39 cellular contexts compared by ENCODE assay signal in genomic region chr13:102564564-102564963, GRCh38.
"Had no signal": no experiment of that assay in that cellular context is flagged by ENCODE, and none has a peak within 500 bp of the region (broad histone marks: within the 10 kb centered on the region; RNA-seq: fewer than 3 reads in every experiment).

No MANE protein-coding gene starts in this region.

- H3K9me3 Mint-ChIP-seq: activated B cell treated with CpG ODN at 0.5 μM for 24 hours; activated CD4-positive, alpha-beta memory T cell treated with anti-CD3 and anti-CD28 coated beads for 36 hours; activated CD4-positive, alpha-beta T cell treated with anti-CD3 and anti-CD28 coated beads, Interleukin-2, amount 10 ng/mL, durations not matched to agents 24 days and 14 days; activated CD8-positive, alpha-beta T cell treated with anti-CD3 and anti-CD28 coated beads for 36 hours; activated naive CD4-positive, alpha-beta T cell treated with anti-CD3 and anti-CD28 coated beads for 36 hours; activated T-helper 1 cell treated with anti-CD3 and anti-CD28 coated beads, Interleukin-12 subunit alpha, Interleukin-12 subunit beta, Interleukin-2, Interleukin-4 antibody, amounts not matched to agents 30 ng/mL and 10 ng/mL and 1 ng/mL, durations not matched to agents 14 hours and 24 hours and 36 hours; activated T-helper 17 cell treated with anti-CD3 and anti-CD28 coated beads, Interleukin-2, amount 50 U/mL, for 72 hours; central memory CD8-positive, alpha-beta T cell; T-helper 1 cell treated with Interleukin-12 subunit alpha and Interleukin-12 subunit beta and Interleukin-4 antibody, amounts not matched to agents 30 μg/mL and 1 μg/mL, for 36 hours; T-helper 2 cell treated with Interferon-gamma antibody and Interleukin-4, amounts not matched to agents 5 μg/mL and 100 μg/mL, for 36 hours had no signal

- H3K36me3 ChIP-seq: adrenal gland, cardiac muscle cell had no signal

- H3K4me1 ChIP-seq: adrenal gland had no signal

- DNase-seq: activated B cell treated with CpG ODN at 0.5 μM for 24 hours; activated CD4-positive, alpha-beta memory T cell treated with anti-CD3 and anti-CD28 coated beads for 36 hours; activated CD4-positive, alpha-beta T cell treated with anti-CD3 and anti-CD28 coated beads for 4 hours; activated CD4-positive, alpha-beta T cell treated with anti-CD3 and anti-CD28 coated beads, Interleukin-2, amount 10 ng/mL, durations not matched to agents 24 days and 14 days; activated CD4-positive, alpha-beta T cell treated with anti-CD3 and anti-CD28 coated beads, Interleukin-2, amount 50 U/mL, for 1 hour; activated CD4-positive, alpha-beta T cell treated with anti-CD3 and anti-CD28 coated beads, Interleukin-2, amount 50 U/mL, for 4 hours; activated CD4-positive, CD25-positive, alpha-beta regulatory T cell treated with anti-CD3 and anti-CD28 coated beads, Interleukin-2, amount 50 U/mL, for 72 hours; activated CD8-positive, alpha-beta memory T cell treated with anti-CD3 and anti-CD28 coated beads, Interleukin-2, amount 50 U/mL, for 4 hours; activated CD8-positive, alpha-beta T cell treated with anti-CD3 and anti-CD28 coated beads for 36 hours; activated effector memory CD4-positive, alpha-beta T cell treated with anti-CD3 and anti-CD28 coated beads, Interleukin-2, amount 50 U/mL, for 16 hours; activated gamma-delta T cell treated with Interleukin-2 at 50 U/mL for 16 hours; activated naive CD4-positive, alpha-beta T cell; activated naive CD4-positive, alpha-beta T cell treated with anti-CD3 and anti-CD28 coated beads for 36 hours; activated naive CD4-positive, alpha-beta T cell treated with anti-CD3 and anti-CD28 coated beads, Interleukin-2, amount 50 U/mL, for 16 hours; activated naive CD8-positive, alpha-beta T cell treated with anti-CD3 and anti-CD28 coated beads for 36 hours; activated T-cell treated with anti-CD3 and anti-CD28 coated beads for 4 hours; activated T-cell treated with anti-CD3 and anti-CD28 coated beads, Interleukin-2, amount 50 U/mL, for 1 hour; activated T-cell treated with anti-CD3 and anti-CD28 coated beads, Interleukin-2, amount 50 U/mL, for 4 hours; activated T-cell treated with anti-CD3 and anti-CD28 coated beads, Interleukin-2, amount 50 U/mL, for 72 hours; adrenal gland; amniotic stem cell; aorta; caudate nucleus; cerebellar nuclear complex; T-helper 1 cell; T-helper 2 cell; T-helper 9 cell had no signal

- FAIRE-seq: astrocyte, bronchial epithelial cell, TTC549 had no signal

- H3K4me3 Mint-ChIP-seq: activated B cell treated with CpG ODN at 0.5 μM for 24 hours; activated CD4-positive, alpha-beta memory T cell treated with anti-CD3 and anti-CD28 coated beads for 36 hours; activated CD4-positive, alpha-beta T cell treated with anti-CD3 and anti-CD28 coated beads, Interleukin-2, amount 10 ng/mL, durations not matched to agents 24 days and 14 days; activated CD8-positive, alpha-beta T cell treated with anti-CD3 and anti-CD28 coated beads for 36 hours; activated naive CD4-positive, alpha-beta T cell treated with anti-CD3 and anti-CD28 coated beads for 36 hours; activated naive CD8-positive, alpha-beta T cell treated with anti-CD3 and anti-CD28 coated beads for 36 hours; activated T-cell treated with anti-CD3 and anti-CD28 coated beads, Interleukin-2, amount 50 U/mL, for 4 hours; activated T-cell treated with anti-CD3 and anti-CD28 coated beads, Interleukin-2, amount 50 U/mL, for 72 hours; activated T-helper 1 cell treated with anti-CD3 and anti-CD28 coated beads, Interleukin-12 subunit alpha, Interleukin-12 subunit beta, Interleukin-2, Interleukin-4 antibody, amounts not matched to agents 30 ng/mL and 10 ng/mL and 1 ng/mL, durations not matched to agents 14 hours and 24 hours and 36 hours; activated T-helper 17 cell treated with anti-CD3 and anti-CD28 coated beads, Interleukin-2, amount 50 U/mL, for 72 hours; brain; central memory CD8-positive, alpha-beta T cell; T-helper 1 cell treated with Interleukin-12 subunit alpha and Interleukin-12 subunit beta and Interleukin-4 antibody, amounts not matched to agents 30 μg/mL and 1 μg/mL, for 36 hours; T-helper 2 cell treated with Interferon-gamma antibody and Interleukin-4, amounts not matched to agents 5 μg/mL and 100 μg/mL, for 36 hours had no signal

- H3K36me3 Mint-ChIP-seq: activated CD4-positive, alpha-beta memory T cell treated with anti-CD3 and anti-CD28 coated beads for 36 hours; activated naive CD4-positive, alpha-beta T cell treated with anti-CD3 and anti-CD28 coated beads, Interleukin-2, amount 50 U/mL, for 72 hours; activated naive CD8-positive, alpha-beta T cell treated with anti-CD3 and anti-CD28 coated beads for 36 hours; brain had no signal

- H3K4me1 Mint-ChIP-seq: activated B cell treated with CpG ODN at 0.5 μM for 24 hours; activated CD4-positive, alpha-beta T cell treated with anti-CD3 and anti-CD28 coated beads, Interleukin-2, amount 10 ng/mL, durations not matched to agents 24 days and 14 days; activated naive CD8-positive, alpha-beta T cell treated with anti-CD3 and anti-CD28 coated beads for 36 hours; activated T-helper 17 cell treated with anti-CD3 and anti-CD28 coated beads, Interleukin-2, amount 50 U/mL, for 72 hours; central memory CD8-positive, alpha-beta T cell had no signal

- H3K27ac Mint-ChIP-seq: activated B cell treated with CpG ODN at 0.5 μM for 24 hours; activated CD4-positive, alpha-beta memory T cell treated with anti-CD3 and anti-CD28 coated beads for 36 hours; activated CD4-positive, alpha-beta T cell treated with anti-CD3 and anti-CD28 coated beads, Interleukin-2, amount 10 ng/mL, durations not matched to agents 24 days and 14 days; activated CD8-positive, alpha-beta T cell treated with anti-CD3 and anti-CD28 coated beads for 36 hours; activated naive CD4-positive, alpha-beta T cell treated with anti-CD3 and anti-CD28 coated beads for 36 hours; activated naive CD4-positive, alpha-beta T cell treated with anti-CD3 and anti-CD28 coated beads, Interleukin-2, amount 50 U/mL, for 72 hours; activated naive CD8-positive, alpha-beta T cell treated with anti-CD3 and anti-CD28 coated beads for 36 hours; activated T-cell treated with anti-CD3 and anti-CD28 coated beads, Interleukin-2, amount 50 U/mL, for 72 hours; activated T-helper 1 cell treated with anti-CD3 and anti-CD28 coated beads, Interleukin-12 subunit alpha, Interleukin-12 subunit beta, Interleukin-2, Interleukin-4 antibody, amounts not matched to agents 30 ng/mL and 10 ng/mL and 1 ng/mL, durations not matched to agents 14 hours and 24 hours and 36 hours; activated T-helper 17 cell treated with anti-CD3 and anti-CD28 coated beads, Interleukin-2, amount 50 U/mL, for 72 hours; brain; T-helper 1 cell treated with Interleukin-12 subunit alpha and Interleukin-12 subunit beta and Interleukin-4 antibody, amounts not matched to agents 30 μg/mL and 1 μg/mL, for 36 hours; T-helper 2 cell treated with Interferon-gamma antibody and Interleukin-4, amounts not matched to agents 5 μg/mL and 100 μg/mL, for 36 hours had no signal

- H3K27me3 ChIP-seq: cardiac muscle cell had no signal

- H3K4me3 ChIP-seq: adrenal gland, cardiac muscle cell had no signal

- H3K27ac ChIP-seq: adrenal gland, cardiac muscle cell, VCaP had no signal

- ATAC-seq: activated CD8-positive, alpha-beta T cell treated with anti-CD3 and anti-CD28 coated beads for 36 hours; activated naive CD4-positive, alpha-beta T cell treated with anti-CD3 and anti-CD28 coated beads, Interleukin-2, amount 50 U/mL, for 72 hours; activated T-cell treated with anti-CD3 and anti-CD28 coated beads, Interleukin-2, amount 50 U/mL, for 4 hours; activated T-cell treated with anti-CD3 and anti-CD28 coated beads, Interleukin-2, amount 50 U/mL, for 72 hours; activated T-helper 17 cell treated with anti-CD3 and anti-CD28 coated beads, Interleukin-2, amount 50 U/mL, for 72 hours had no signal
